Comparison of ENCODE assay signal across 21 cellular contexts in the genomic region with DNA sequence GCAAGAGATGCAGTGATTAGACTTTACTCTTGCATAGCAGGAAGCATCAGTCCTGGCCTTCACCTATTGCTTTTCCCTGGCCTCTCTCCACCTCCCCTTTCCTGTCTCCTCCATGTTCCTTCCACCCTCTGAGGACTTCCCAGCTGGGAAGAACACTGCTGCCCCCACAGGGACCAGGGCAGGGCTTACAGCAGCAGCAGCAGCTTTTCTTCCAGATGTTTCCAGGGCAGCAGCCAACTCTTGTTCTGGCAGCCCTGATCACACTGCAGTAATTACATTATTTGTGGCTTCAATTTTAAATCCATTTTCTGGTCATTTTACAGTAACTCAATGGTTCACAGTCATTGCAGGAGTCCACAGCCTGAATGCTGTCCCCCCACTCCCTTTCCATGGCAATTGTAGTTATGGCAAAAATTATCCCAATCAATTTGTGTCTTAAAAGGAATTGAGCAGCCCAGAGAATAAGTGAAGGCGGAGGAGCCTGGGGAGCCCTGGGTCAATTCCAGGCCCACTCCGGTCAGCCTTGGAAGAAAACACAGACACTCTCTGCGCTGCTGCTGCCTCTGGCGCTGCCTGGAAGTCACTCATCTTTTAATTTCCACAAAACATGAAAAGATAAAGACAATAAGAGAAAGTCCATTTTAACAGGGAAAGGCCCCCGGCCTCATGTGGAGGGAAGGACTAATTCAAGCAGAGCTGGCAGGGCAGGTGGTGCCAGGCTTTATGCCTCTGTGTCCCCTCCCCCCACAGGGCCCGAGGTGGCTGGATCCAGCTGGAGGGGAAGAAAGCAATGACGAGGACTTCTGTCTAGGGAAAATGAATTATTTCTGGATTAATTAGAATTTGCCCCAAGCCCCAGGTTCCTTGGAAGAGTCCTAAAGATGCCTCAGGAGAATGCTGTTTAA.
DNase-seq lines count a peak whose midpoint lies in the region; ATAC-seq and TF ChIP-seq lines count a peak whose summit lies in the region.
"Had no signal": no experiment of that assay in that cellular context is flagged by ENCODE, and none has a peak within 500 bp of the region (broad histone marks: within the 10 kb centered on the region; RNA-seq: fewer than 3 reads in every experiment).

No MANE protein-coding gene starts in this region.

- no peaks in the 10 kb centered on the region for H3K36me3 ChIP-seq in left ventricle myocardium inferior

- intact Hi-C loops in left ventricle myocardium inferior (cut with micrococcal nuclease) (no loop called here), posterior vena cava (cut with DNase I) (no loop called here)

- H3K9me3 ChIP-seq in left ventricle myocardium inferior (replicated peaks): no peaks in the 10 kb centered on the region
- H3K9me3 ChIP-seq: A549, psoas muscle, tibial nerve had no signal

- peaks cover 79% of the 10 kb centered on the region for H3K27me3 ChIP-seq in left ventricle myocardium inferior (ENCODE audit: low read depth)
- H3K27me3 ChIP-seq: tibial nerve had no signal

- peak overlapping the region; percentile 40 for H3K27ac ChIP-seq in left ventricle myocardium inferior (replicated peaks)
- H3K27ac ChIP-seq: A549, C4-2B, HL-60, psoas muscle had no signal

- ATAC-seq in GM21786 (IDR thresholded peaks at IDR 0.05; ENCODE audit: unreplicated experiment): no peak
- ATAC-seq: A549; activated CD4-positive, CD25-positive, alpha-beta regulatory T cell treated with anti-CD3 and anti-CD28 coated beads, Interleukin-2, amount 50 U/mL, for 24 hours; psoas muscle; stimulated activated effector memory CD8-positive, alpha-beta T cell treated with anti-CD3 and anti-CD28 coated beads, Interleukin-12 subunit alpha, Interleukin-12 subunit beta, amount 100 ng/mL, for 72 hours had no signal

- no peaks in the 10 kb centered on the region for H3K4me1 ChIP-seq in left ventricle myocardium inferior
- H3K4me1 ChIP-seq: A549, psoas muscle had no signal

- TF ChIP-seq CTCF in left ventricle myocardium inferior (IDR thresholded peaks at IDR 0.05; ENCODE audit: borderline replicate concordance): peak; percentile 8

- no peak overlapping the region for H3K4me3 ChIP-seq in left ventricle myocardium inferior
- H3K4me3 ChIP-seq: A549, psoas muscle, tibial nerve had no signal

- peak; percentile 8 for DNase-seq in NCI-H2227 (lab: John Stamatoyannopoulos, UW; ENCODE audit: unreplicated experiment)
- DNase-seq in NCI-H2227 treated with DMSO at 0.1 percent for 48 hours (lab: John Stamatoyannopoulos, UW): no peak
- DNase-seq in NCI-H510A treated with DMSO at 0.1 percent for 48 hours (lab: John Stamatoyannopoulos, UW): peak; percentile 100
- DNase-seq in left ventricle myocardium inferior: peak; percentile 37
- DNase-seq in posterior vena cava (ENCODE audit: low spot score): peak; percentile 35
- no peak for DNase-seq in NCI-H446 (lab: John Stamatoyannopoulos, UW)
- DNase-seq in SKM-1 (lab: John Stamatoyannopoulos, UW; ENCODE audit: unreplicated experiment): no peak
- DNase-seq: activated CD8-positive, alpha-beta memory T cell treated with anti-CD3 and anti-CD28 coated beads, Interleukin-2, amount 50 U/mL, for 48 hours; activated gamma-delta T cell treated with Interleukin-2 at 50 U/mL for 16 hours; MV-4-11; naive B cell; NCI-H2107; psoas muscle; stimulated activated CD4-positive, alpha-beta T cell treated with anti-CD3 and anti-CD28 coated beads, Interleukin-12 subunit alpha, Interleukin-12 subunit beta, amount 100 ng/mL, for 4 hours had no signal

Comparison
In these comparisons a context has a peak if more than half of its experiments do, and no peak if none do; other contexts are left out.
1. DNase-seq: peak in NCI-H2227 (single experiment), NCI-H510A treated with DMSO at 0.1 percent for 48 hours (single experiment), left ventricle myocardium inferior (single experiment) and posterior vena cava (single experiment); none in NCI-H2227 treated with DMSO at 0.1 percent for 48 hours (single experiment), NCI-H446 (0 of 2) and SKM-1 (single experiment).